18 cellular contexts compared by ENCODE assay signal in genomic region chr22:45224988-45225731, GRCh38. TPM values are rescaled to one million over a fixed set of nuclear protein-coding genes. Genes with fewer than 3 reads are reported as not detected.
DNase-seq lines count a peak whose midpoint lies in the region; ATAC-seq and TF ChIP-seq lines count a peak whose summit lies in the region.
"Had no signal": no experiment of that assay in that cellular context is flagged by ENCODE, and none has a peak within 500 bp of the region (broad histone marks: within the 10 kb centered on the region; RNA-seq: fewer than 3 reads in every experiment).

No MANE protein-coding gene starts in this region.

- 82% methylated on average over 19 of the region's 19 CpGs for WGBS in prostate gland
- WGBS in transverse colon (ENCODE audit: low coverage in 1 of 2), 2 donors = 86% methylated on average over 15 of the region's 19 CpGs; no CpG with 5 or more reads in 1 of the 2 donors

- peak overlapping the region; percentile 27 to 35 for H3K27ac ChIP-seq in ascending aorta
- H3K27ac ChIP-seq in prostate gland = peak overlapping the region; percentile 34 to 55
- peak overlapping the region in 2 of 4 donors; percentile 52 to 67 for H3K27ac ChIP-seq in transverse colon
- H3K27ac ChIP-seq: tibial artery had no signal

- no peak for TF ChIP-seq POLR2A in prostate gland (IDR thresholded peaks at IDR 0.05)
- no peak for TF ChIP-seq POLR2A in transverse colon (IDR thresholded peaks at IDR 0.05)

- peaks cover 5 to 10% of the 10 kb centered on the region in 2 donors for H3K4me1 ChIP-seq in ascending aorta
- peaks cover 12% of the 10 kb centered on the region for H3K4me1 ChIP-seq in prostate gland (replicated peaks)
- H3K4me1 ChIP-seq in transverse colon = peaks cover 6 to 34% (median 14%) of the 10 kb centered on the region in 4 donors

- no peak for ATAC-seq in HG03045 (IDR thresholded peaks at IDR 0.05; ENCODE audit: unreplicated experiment)

- intact Hi-C loops in ascending aorta (cut with DNase I) (no loop called here), prostate gland (cut with DNase I) (no loop called here), transverse colon (cut with DNase I; ENCODE audit: low total_unique reads) (no loop called here)

- TF ChIP-seq EP300 in transverse colon (IDR thresholded peaks at IDR 0.05; ENCODE audit: low read depth) = no peak

- TF ChIP-seq CTCF in ascending aorta (IDR thresholded peaks at IDR 0.05) = no peak
- no peak for TF ChIP-seq CTCF in prostate gland (IDR thresholded peaks at IDR 0.05)
- TF ChIP-seq CTCF in transverse colon (IDR thresholded peaks at IDR 0.05) = no peak
- TF ChIP-seq CTCF in foreskin fibroblast (IDR thresholded peaks at IDR 0.05; ENCODE audit: low read depth, low read length) = no peak

- peak in 13 of 14 donors; percentile 22 to 91 (median 83) for DNase-seq in C1 segment of cervical spinal cord (lab: John Stamatoyannopoulos, UW)
- no peak for DNase-seq in ascending aorta (ENCODE audit: low spot score in 2 of 2)
- DNase-seq in hippocampal formation (lab: John Stamatoyannopoulos, UW) = peak; percentile 91 to 93
- DNase-seq in prostate gland (ENCODE audit: low spot score) = no peak
- DNase-seq in transverse colon = no peak
- no peak for DNase-seq in DMS153 treated with DMSO at 0.1 percent for 48 hours (lab: John Stamatoyannopoulos, UW; ENCODE audit: unreplicated experiment)
- no peak for DNase-seq in foreskin fibroblast
- DNase-seq: activated T-cell treated with anti-CD3 and anti-CD28 coated beads, Interleukin-2, amount 50 U/mL, for 24 hours; DMS53; kidney glomerular epithelial cell; NCI-H345; nephron progenitor cell; stimulated activated CD4-positive, alpha-beta T cell treated with anti-CD3 and anti-CD28 coated beads, Interleukin-12 subunit alpha, Interleukin-12 subunit beta, amount 100 ng/mL, for 4 hours; T-helper 2 cell had no signal

- no peak overlapping the region for H3K4me3 ChIP-seq in ascending aorta
- no peak overlapping the region for H3K4me3 ChIP-seq in prostate gland
- H3K4me3 ChIP-seq in transverse colon = no peak overlapping the region
- no peak overlapping the region for H3K4me3 ChIP-seq in foreskin fibroblast (ENCODE audit: low read depth in 1 of 2, low read length in 2 of 2)
- H3K4me3 ChIP-seq: Peyer's patch, tibial artery had no signal

- in situ Hi-C loops in transverse colon (cut with MboI; ENCODE audit: low pct_ligation_motif_present in 1 of 4, low pct_unique_long_range_greater_than_20kb in 1 of 4, low sequenced_read_pairs in 3 of 4) = no loop called here

- H3K9me3 ChIP-seq in ascending aorta (no peaks in the 10 kb centered on the region), prostate gland (no peaks in the 10 kb centered on the region), transverse colon (no peaks in the 10 kb centered on the region)
- H3K9me3 ChIP-seq: Peyer's patch, tibial artery had no signal

- H3K27me3 ChIP-seq in ascending aorta (no peaks in the 10 kb centered on the region), prostate gland (replicated peaks; ENCODE audit: insufficient read depth) (no peaks in the 10 kb centered on the region), transverse colon (no peaks in the 10 kb centered on the region)
- H3K27me3 ChIP-seq: Peyer's patch, tibial artery had no signal

- H3K36me3 ChIP-seq in ascending aorta (no peaks in the 10 kb centered on the region), prostate gland (no peaks in the 10 kb centered on the region), transverse colon (no peaks in the 10 kb centered on the region)
- H3K36me3 ChIP-seq: Peyer's patch, tibial artery had no signal

RNA-seq across cellular contexts. Expression of gene KIAA0930, which starts 15.5 kb away (rescaled TPM):
- 60.0 TPM for total RNA-seq in ascending aorta
- total RNA-seq in prostate gland = 10 to 100 TPM; 29.1 to 55.1 TPM
- total RNA-seq in transverse colon = 10 to 100 TPM; 18.0 to 51.2 (median 25.1) TPM

RNA-seq across cellular contexts. Expression of gene UPK3A, which starts 59.6 kb away (rescaled TPM):
- total RNA-seq in ascending aorta = not detected
- 100 to 1,000 TPM in 1 of 2 donors, 10 to 100 TPM in 1; 12.6 to 103 TPM for total RNA-seq in prostate gland
- total RNA-seq in transverse colon = under 1 TPM in 1 of 4 donors, not detected in 3; 0.79 TPM
- total RNA-seq: astrocyte had no signal

Comparison
In these comparisons a context has a peak if more than half of its experiments do, and no peak if none do; other contexts are left out.
1. DNase-seq: peak in C1 segment of cervical spinal cord (13 of 14) and hippocampal formation (2 of 2); none in ascending aorta (0 of 2), prostate gland (single experiment), transverse colon (single experiment), DMS153 treated with DMSO at 0.1 percent for 48 hours (single experiment) and foreskin fibroblast (0 of 2).
2. RNA of gene UPK3A, which starts 59.6 kb away (total RNA-seq): 12.6 to 103 TPM in prostate gland; 0.79 TPM in transverse colon and not detected in ascending aorta (single experiment); every median in the first group is over 4 times any median in the second.